20 cellular contexts compared by ENCODE assay signal in genomic region chr16:89036776-89037175, GRCh38. TPM values are rescaled to one million over a fixed set of nuclear protein-coding genes. Genes with fewer than 3 reads are reported as not detected.
"Had no signal": no experiment of that assay in that cellular context is flagged by ENCODE, and none has a peak within 500 bp of the region (broad histone marks: within the 10 kb centered on the region; RNA-seq: fewer than 3 reads in every experiment).

No MANE protein-coding gene starts in this region.

- H3K36me3 Mint-ChIP-seq: activated CD8-positive, alpha-beta memory T cell treated with anti-CD3 and anti-CD28 coated beads, Interleukin-2, amount 10 ng/mL, durations not matched to agents 7 days and 5 days; activated naive CD8-positive, alpha-beta T cell; immature natural killer cell; T-cell had no signal

- H3K4me3 ChIP-seq: body of pancreas, cardiac muscle cell, ovary, prostate gland, tibial nerve had no signal

- H3K27me3 Mint-ChIP-seq: activated naive CD8-positive, alpha-beta T cell had no signal

- H3K36me3 ChIP-seq: cardiac muscle cell, ovary, prostate gland, tibial nerve had no signal

- DNase-seq: activated B cell treated with CpG ODN at 0.5 μM for 24 hours; activated CD8-positive, alpha-beta memory T cell treated with anti-CD3 and anti-CD28 coated beads, Interleukin-2, amount 10 ng/mL, durations not matched to agents 7 days and 5 days; activated T-cell treated with anti-CD3 and anti-CD28 coated beads, Interleukin-2, amount 50 U/mL, for 48 hours; anterior cingulate cortex; body of pancreas; hypothalamus; immature natural killer cell; mammary epithelial cell; ovary; stimulated activated naive CD4-positive, alpha-beta T cell treated with Interleukin-2 at 50 U/mL for 16 hours had no signal

- H3K9me3 ChIP-seq: body of pancreas, ovary, prostate gland had no signal

- H3K27me3 ChIP-seq: body of pancreas, cardiac muscle cell, ovary had no signal

- H3K9me3 Mint-ChIP-seq: activated B cell treated with CpG ODN at 0.5 μM for 24 hours; immature natural killer cell; T-cell; T-helper 2 cell treated with Interferon-gamma antibody and Interleukin-4, amounts not matched to agents 5 μg/mL and 100 μg/mL, for 36 hours had no signal

- H3K4me1 Mint-ChIP-seq: nephron had no signal

- H3K27ac ChIP-seq: body of pancreas, cardiac muscle cell, ovary, prostate gland, tibial nerve had no signal

- H3K4me3 Mint-ChIP-seq: activated B cell treated with CpG ODN at 0.5 μM for 24 hours; activated CD8-positive, alpha-beta memory T cell treated with anti-CD3 and anti-CD28 coated beads, Interleukin-2, amount 10 ng/mL, durations not matched to agents 7 days and 5 days; activated CD8-positive, alpha-beta T cell treated with anti-CD3 and anti-CD28 coated beads, Interleukin-2, amount 10 ng/mL, durations not matched to agents 7 days and 5 days; activated naive CD8-positive, alpha-beta T cell; immature natural killer cell; nephron; T-cell; T-helper 2 cell treated with Interferon-gamma antibody and Interleukin-4, amounts not matched to agents 5 μg/mL and 100 μg/mL, for 36 hours had no signal

- H3K4me1 ChIP-seq: body of pancreas, prostate gland had no signal

- H3K27ac Mint-ChIP-seq: activated B cell treated with CpG ODN at 0.5 μM for 24 hours; activated CD8-positive, alpha-beta memory T cell treated with anti-CD3 and anti-CD28 coated beads, Interleukin-2, amount 10 ng/mL, durations not matched to agents 7 days and 5 days; activated CD8-positive, alpha-beta T cell treated with anti-CD3 and anti-CD28 coated beads, Interleukin-2, amount 10 ng/mL, durations not matched to agents 7 days and 5 days; activated naive CD8-positive, alpha-beta T cell; immature natural killer cell; nephron; T-cell; T-helper 2 cell treated with Interferon-gamma antibody and Interleukin-4, amounts not matched to agents 5 μg/mL and 100 μg/mL, for 36 hours had no signal

- ATAC-seq: body of pancreas had no signal

RNA-seq across cellular contexts. Expression of gene CBFA2T3, which starts 59.8 kb away (rescaled TPM):
- total RNA-seq: activated CD8-positive, alpha-beta T cell treated with anti-CD3 and anti-CD28 coated beads, Interleukin-2, amount 10 ng/mL, durations not matched to agents 7 days and 5 days; endothelial cell of umbilical vein; fibroblast of villous mesenchyme had no signal
